1 cellular context compared by ENCODE assay signal in genomic region chr2:97983134-97983533, GRCh38.
TF ChIP-seq lines count a peak whose summit lies in the region.

No MANE protein-coding gene starts in this region.

TF ChIP-seq in GM23338, 12 proteins besides CTCF, POLR2A, EP300 and RAD21 (continued from another document):
- TF ChIP-seq ZNF462 (CRISPR knock-in tag; IDR thresholded peaks at IDR 0.05) (no peak), POLR2AphosphoS5 (IDR thresholded peaks at IDR 0.05; ENCODE audit: low read depth) (no peak), JUNB (IDR thresholded peaks at IDR 0.05; ENCODE audit: unreplicated experiment) (no peak), ETS1 (IDR thresholded peaks at IDR 0.05) (no peak), STAT1 (IDR thresholded peaks at IDR 0.05; ENCODE audit: unreplicated experiment) (no peak), ZNF114 (CRISPR knock-in tag; IDR thresholded peaks at IDR 0.05) (no peak), EZH2phosphoT487 (IDR thresholded peaks at IDR 0.05; ENCODE audit: unreplicated experiment) (no peak), REST (IDR thresholded peaks at IDR 0.05; ENCODE audit: unreplicated experiment) (no peak), CREB1 (CRISPR knock-in tag; IDR thresholded peaks at IDR 0.05; ENCODE audit: low read depth) (no peak)
